16 cellular contexts compared by ENCODE assay signal in the genomic region with DNA sequence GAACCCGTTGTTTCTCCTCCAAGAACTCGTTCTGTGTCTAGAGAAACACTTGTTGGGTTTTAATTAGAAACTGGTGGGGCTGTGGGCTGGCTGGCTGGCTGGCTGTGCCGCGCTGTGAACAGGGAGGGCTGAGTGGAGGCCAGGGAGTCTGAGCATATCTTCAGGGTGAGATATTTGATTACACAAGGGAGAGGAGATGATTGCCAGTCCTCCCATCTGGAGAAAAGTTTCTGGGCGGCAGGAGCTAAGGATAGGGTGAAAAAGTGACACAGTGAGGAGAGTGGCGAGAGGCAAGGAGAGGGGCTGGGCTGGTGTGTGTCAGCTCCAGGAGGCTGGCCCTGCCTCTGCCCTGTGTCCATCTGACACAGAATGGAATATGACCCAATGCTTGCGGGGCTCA.
DNase-seq lines count a peak whose midpoint lies in the region; ATAC-seq and TF ChIP-seq lines count a peak whose summit lies in the region.
"Had no signal": no experiment of that assay in that cellular context is flagged by ENCODE, and none has a peak within 500 bp of the region (broad histone marks: within the 10 kb centered on the region; RNA-seq: fewer than 3 reads in every experiment).

No MANE protein-coding gene starts in this region.

- H3K27me3 ChIP-seq in Panc1 (ENCODE audit: control insufficient read depth, insufficient read depth, low read length): no peaks in the 10 kb centered on the region
- no peaks in the 10 kb centered on the region for H3K27me3 ChIP-seq in esophagus muscularis mucosa
- no peaks in the 10 kb centered on the region for H3K27me3 ChIP-seq in neuronal stem cell (ENCODE audit: control insufficient read depth in 3 of 3, insufficient read depth in 3 of 3, low read depth in 1 of 3, low read length in 3 of 3)
- H3K27me3 ChIP-seq: neural progenitor cell, SJCRH30 had no signal

- in situ Hi-C loops in Panc1 (cut with HindIII; ENCODE audit: low pct_unique_long_range_greater_than_20kb, low sequenced_read_pairs): no loop called here

- TF ChIP-seq CTCF in AG09309 (IDR thresholded peaks at IDR 0.05; ENCODE audit: control insufficient read depth, insufficient read depth, low read depth, low read length, missing control alignments) (no peak), Panc1 (IDR thresholded peaks at IDR 0.05) (no peak), esophagus muscularis mucosa (IDR thresholded peaks at IDR 0.05) (no peak)

- no peak overlapping the region for H3K18ac ChIP-seq in neuronal stem cell (ENCODE audit: low read length)

- H3K9ac ChIP-seq in neuronal stem cell (ENCODE audit: low read depth, low read length, poor library complexity): no peak overlapping the region
- H3K9ac ChIP-seq: neural progenitor cell had no signal

- no peak overlapping the region for H4K8ac ChIP-seq in neuronal stem cell (ENCODE audit: low read depth, low read length)

- POLR2A ChIA-PET in Panc1 (lab: Charles Lee): no interaction called here

- H3K4me1 ChIP-seq in Panc1 (ENCODE audit: control insufficient read depth, insufficient read depth, low read length) (no peaks in the 10 kb centered on the region), esophagus muscularis mucosa (peaks cover 0 to 21% (median 13%) of the 10 kb centered on the region in 4 donors), neuronal stem cell (ENCODE audit: control insufficient read depth in 2 of 2, insufficient read depth in 1 of 2, low read depth in 1 of 2, low read length in 2 of 2) (no peaks in the 10 kb centered on the region)
- H3K4me1 ChIP-seq: Caco-2, lower lobe of right lung, neural progenitor cell had no signal

- no peak overlapping the region for H3K4me2 ChIP-seq in neuronal stem cell (ENCODE audit: insufficient read depth, low read length, poor library complexity, severe bottlenecking)
- H3K4me2 ChIP-seq: neural progenitor cell had no signal

- H3K36me3 ChIP-seq in Panc1 (ENCODE audit: control insufficient read depth, insufficient read depth, low read length) (no peaks in the 10 kb centered on the region), esophagus muscularis mucosa (no peaks in the 10 kb centered on the region), neuronal stem cell (replicated peaks in 1 of 2; ENCODE audit: control insufficient read depth in 2 of 2, insufficient read depth in 2 of 2, low read length in 2 of 2) (no peaks in the 10 kb centered on the region)
- H3K36me3 ChIP-seq: lower lobe of right lung, neural progenitor cell, SJCRH30 had no signal

- H3K27ac ChIP-seq in Panc1 (ENCODE audit: low read length): no peak overlapping the region
- H3K27ac ChIP-seq in esophagus muscularis mucosa (replicated peaks in 1 of 4): peak overlapping the region; percentile 35 to 58 (median 48)
- no peak overlapping the region for H3K27ac ChIP-seq in neuronal stem cell (replicated peaks; ENCODE audit: low read length)
- H3K27ac ChIP-seq: lower lobe of right lung, neural progenitor cell, SJCRH30 had no signal

- no peak overlapping the region for H3K4ac ChIP-seq in neuronal stem cell (ENCODE audit: low read length)

- no peaks in the 10 kb centered on the region for H3K9me3 ChIP-seq in Panc1 (ENCODE audit: control insufficient read depth, insufficient read depth, low read depth, low read length)
- peaks cover 0 to 4% (median 0%) of the 10 kb centered on the region in 4 donors for H3K9me3 ChIP-seq in esophagus muscularis mucosa
- peaks cover 0 to 10% of the 10 kb centered on the region in 2 donors for H3K9me3 ChIP-seq in neuronal stem cell (replicated peaks in 1 of 2; ENCODE audit: control insufficient read depth in 2 of 2, insufficient read depth in 1 of 2, low read depth in 1 of 2, low read length in 2 of 2)

- no peak overlapping the region for H2BK15ac ChIP-seq in neuronal stem cell (ENCODE audit: low read length)

- H2BK120ac ChIP-seq in neuronal stem cell (ENCODE audit: low read depth, low read length): no peak overlapping the region

- 46% methylated on average over 7 of the region's 7 CpGs for WGBS in esophagus muscularis mucosa
- no CpG with 5 or more reads among the region's 7 CpGs for WGBS in neuronal stem cell (ENCODE audit: extremely low coverage in 2 of 2, insufficient read length in 2 of 2, insufficient replicate concordance in 1 of 2), 2 donors

- peak overlapping the region; percentile 14 for H3K14ac ChIP-seq in neuronal stem cell (ENCODE audit: low read length)

- BruUV-seq in Panc1 (replicated peaks; lab: Mats Ljungman, UMichigan): no TSS peak

- CTCF ChIA-PET in Panc1 (lab: Charles Lee): interaction anchor here (0.7 kb wide), 1 partner anchor 363 kb away, joined by 3 read pairs; no protein-coding TSS in a partner anchor

- H2AK5ac ChIP-seq in neuronal stem cell (ENCODE audit: low read depth, low read length): no peak overlapping the region

- DNase-seq in AG09309 (ENCODE audit: low read depth) (peak; percentile 82), Panc1 (ENCODE audit: low read depth, low spot score) (no peak), esophagus muscularis mucosa (ENCODE audit: extremely low spot score) (no peak), neuronal stem cell (ENCODE audit: low spot score) (no peak), NCI-H2107 (lab: John Stamatoyannopoulos, UW) (no peak), NCI-H2196 treated with DMSO at 0.1 percent for 48 hours (lab: John Stamatoyannopoulos, UW; ENCODE audit: unreplicated experiment) (no peak), NCI-H1436 treated with DMSO at 0.1 percent for 48 hours (lab: John Stamatoyannopoulos, UW) (no peak)
- no peak for DNase-seq in activated CD4-positive, alpha-beta T cell treated with anti-CD3 and anti-CD28 coated beads, Interleukin-2, amount 50 U/mL, for 48 hours
- DNase-seq: activated CD8-positive, alpha-beta memory T cell treated with anti-CD3 and anti-CD28 coated beads for 24 hours; activated gamma-delta T cell treated with Interleukin-2 at 50 U/mL for 16 hours; Caco-2; lower lobe of right lung; NCI-H2171; stimulated activated naive B cell treated with anti-CD40 and anti-IgM and Interleukin-4, amounts not matched to agents 10 μg/mL and 1 μg/mL and 100 μg/mL, for 72 hours had no signal

- no peak overlapping the region for H3K23ac ChIP-seq in neuronal stem cell (ENCODE audit: low read depth, low read length, poor library complexity)

- 0 out of 2 replicates have a peak, but pooled peaks have one; percentile 45 for ATAC-seq in Panc1
- ATAC-seq: lower lobe of right lung; stimulated activated naive B cell treated with anti-CD40 and anti-IgM and Interleukin-4, amounts not matched to agents 10 μg/mL and 1 μg/mL and 100 μg/mL, for 72 hours had no signal

- intact Hi-C loops in Panc1 (cut with micrococcal nuclease; ENCODE audit: unreplicated experiment) (loop anchor here (10.0 kb wide), 1 partner anchor 408 kb away; no protein-coding TSS in a partner anchor), esophagus muscularis mucosa (cut with DNase I) (no loop called here)

- no peaks in the 10 kb centered on the region for H3K79me1 ChIP-seq in neuronal stem cell (ENCODE audit: low read depth, low read length)

- H2AFZ ChIP-seq in neuronal stem cell (ENCODE audit: low read length): no peak overlapping the region
- H2AFZ ChIP-seq: neural progenitor cell had no signal

- no peak for TF ChIP-seq POLR2A in esophagus muscularis mucosa (IDR thresholded peaks at IDR 0.05; ENCODE audit: low read depth)

- H2BK12ac ChIP-seq in neuronal stem cell (ENCODE audit: low read length): no peak overlapping the region

- no peak overlapping the region for H4K91ac ChIP-seq in neuronal stem cell (ENCODE audit: low read depth, low read length, poor library complexity)

- TF ChIP-seq EP300 in esophagus muscularis mucosa (IDR thresholded peaks at IDR 0.05): no peak

- H2BK5ac ChIP-seq in neuronal stem cell (ENCODE audit: low read length): no peak overlapping the region

- H3K4me3 ChIP-seq in AG09309 (ENCODE audit: control insufficient read depth, low read depth, low read length): no peak overlapping the region
- no peak overlapping the region for H3K4me3 ChIP-seq in Panc1 (ENCODE audit: low read depth in 2 of 2, low read length in 2 of 2)
- H3K4me3 ChIP-seq in esophagus muscularis mucosa: no peak overlapping the region
- no peak overlapping the region for H3K4me3 ChIP-seq in neuronal stem cell (ENCODE audit: low read length in 2 of 2)
- H3K4me3 ChIP-seq: lower lobe of right lung, neural progenitor cell, SJCRH30 had no signal

Comparison
In these comparisons a context has a peak if more than half of its experiments do, and no peak if none do; other contexts are left out.
1. H3K27ac ChIP-seq: peak in esophagus muscularis mucosa (4 of 4); none in Panc1 (single experiment) and neuronal stem cell (single experiment).